ENCODE assay signal across 18 cellular contexts in the genomic region with DNA sequence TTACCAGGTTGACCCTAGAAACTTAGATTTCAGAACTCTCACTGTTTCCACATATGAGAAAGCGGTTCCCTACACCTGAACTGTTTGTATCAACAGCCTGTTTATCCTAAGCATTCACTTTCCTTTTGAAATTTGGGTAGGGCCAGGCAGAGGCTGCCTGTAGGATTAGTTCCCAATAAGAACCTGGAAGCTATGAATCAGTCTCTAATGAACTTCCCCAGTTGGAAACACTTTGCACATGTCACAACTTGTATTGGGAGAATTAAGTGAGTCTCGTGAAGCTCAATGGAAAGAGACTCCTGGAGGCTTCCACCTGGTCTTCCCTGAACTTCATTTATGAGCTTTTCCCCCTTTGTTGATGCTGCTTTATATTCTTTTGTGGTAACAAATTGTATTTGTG.
DNase-seq lines count a peak whose midpoint lies in the region; ATAC-seq, FAIRE-seq and TF ChIP-seq lines count a peak whose summit lies in the region.
"Had no signal": no experiment of that assay in that cellular context is flagged by ENCODE, and none has a peak within 500 bp of the region (broad histone marks: within the 10 kb centered on the region; RNA-seq: fewer than 3 reads in every experiment).

No MANE protein-coding gene starts in this region.

- TF ChIP-seq POLR2A in breast epithelium (IDR thresholded peaks at IDR 0.05) = no peak

- H3K27ac ChIP-seq in breast epithelium = no peak overlapping the region
- no peak overlapping the region for H3K27ac ChIP-seq in right cardiac atrium (ENCODE audit: low read length)

- H3K4me3 Mint-ChIP-seq in MCF 10A (ENCODE audit: unreplicated experiment) = peak overlapping the region; percentile 22
- H3K4me3 Mint-ChIP-seq in activated CD8-positive, alpha-beta T cell treated with anti-CD3 and anti-CD28 coated beads for 36 hours = no peak overlapping the region
- H3K4me3 Mint-ChIP-seq: B cell; CD4-positive, alpha-beta T cell had no signal

- no peaks in the 10 kb centered on the region for H3K27me3 Mint-ChIP-seq in MCF 10A (ENCODE audit: insufficient read depth, unreplicated experiment)
- no peaks in the 10 kb centered on the region for H3K27me3 Mint-ChIP-seq in activated CD8-positive, alpha-beta T cell treated with anti-CD3 and anti-CD28 coated beads for 36 hours
- H3K27me3 Mint-ChIP-seq: CD4-positive, alpha-beta T cell had no signal

- WGBS in right cardiac atrium = 70% methylated on average over 2 of the region's 2 CpGs

- no peaks in the 10 kb centered on the region for H3K4me1 ChIP-seq in breast epithelium
- peaks cover 3% of the 10 kb centered on the region for H3K4me1 ChIP-seq in right cardiac atrium (ENCODE audit: control insufficient read depth, insufficient read depth, low read length)

- no peaks in the 10 kb centered on the region for H3K27me3 ChIP-seq in breast epithelium
- H3K27me3 ChIP-seq in bronchial epithelial cell (ENCODE audit: control insufficient read depth, insufficient read depth, low read length) = no peaks in the 10 kb centered on the region
- H3K27me3 ChIP-seq in right cardiac atrium (ENCODE audit: control insufficient read depth, insufficient read depth) = no peaks in the 10 kb centered on the region

- peaks cover 5% of the 10 kb centered on the region for H3K9me3 Mint-ChIP-seq in MCF 10A (ENCODE audit: unreplicated experiment)
- H3K9me3 Mint-ChIP-seq in activated CD8-positive, alpha-beta T cell treated with anti-CD3 and anti-CD28 coated beads for 36 hours = peaks cover 2% of the 10 kb centered on the region
- H3K9me3 Mint-ChIP-seq: CD4-positive, alpha-beta T cell had no signal

- no peaks in the 10 kb centered on the region for H3K9me3 ChIP-seq in breast epithelium
- H3K9me3 ChIP-seq in right cardiac atrium (ENCODE audit: control insufficient read depth, low read length) = no peaks in the 10 kb centered on the region

- no peak overlapping the region for H3K4me3 ChIP-seq in breast epithelium
- H3K4me3 ChIP-seq in bronchial epithelial cell (ENCODE audit: low read depth, low read length) = no peak overlapping the region
- H3K4me3 ChIP-seq in right cardiac atrium (ENCODE audit: low read length) = no peak overlapping the region

- TF ChIP-seq CTCF in MCF 10A (IDR thresholded peaks at IDR 0.05; ENCODE audit: unreplicated experiment) = no peak
- TF ChIP-seq CTCF in breast epithelium (IDR thresholded peaks at IDR 0.05) = no peak
- TF ChIP-seq CTCF in bronchial epithelial cell (IDR thresholded peaks at IDR 0.05; ENCODE audit: insufficient read depth, low read length, severe bottlenecking) = no peak
- no peak for TF ChIP-seq CTCF in activated CD8-positive, alpha-beta T cell treated with anti-CD3 and anti-CD28 coated beads for 36 hours (IDR thresholded peaks at IDR 0.05)

- FAIRE-seq in bronchial epithelial cell (lab: Jason Lieb, UNC) = peak; percentile 97
- FAIRE-seq: GM12892 had no signal

- H3K36me3 Mint-ChIP-seq in MCF 10A (ENCODE audit: insufficient read depth, unreplicated experiment) = no peaks in the 10 kb centered on the region
- no peaks in the 10 kb centered on the region for H3K36me3 Mint-ChIP-seq in activated CD8-positive, alpha-beta T cell treated with anti-CD3 and anti-CD28 coated beads for 36 hours (ENCODE audit: low read depth)

- no TSS peak for BruUV-seq in MCF 10A (replicated peaks; lab: Mats Ljungman, UMichigan)

- POLR2A ChIA-PET in MCF 10A (lab: Yijun Ruan, JAX) = interaction anchor here (0.6 to 1.5 kb wide), 7 partner anchors 11 to 595 kb away, joined by 3 to 4 read pairs (median 3); no protein-coding TSS in a partner anchor
- POLR2A ChIA-PET in activated CD8-positive, alpha-beta T cell treated with anti-CD3 and anti-CD28 coated beads for 36 hours (lab: Charles Lee) = no interaction called here

- H3K4me1 Mint-ChIP-seq in MCF 10A (ENCODE audit: insufficient read depth, unreplicated experiment) = peaks cover 36% of the 10 kb centered on the region
- H3K4me1 Mint-ChIP-seq in activated CD8-positive, alpha-beta T cell treated with anti-CD3 and anti-CD28 coated beads for 36 hours (ENCODE audit: low read depth) = no peaks in the 10 kb centered on the region
- H3K4me1 Mint-ChIP-seq: B cell had no signal

- DNase-seq in MCF 10A (ENCODE audit: unreplicated experiment) (peak; percentile 48), breast epithelium (ENCODE audit: low spot score in 2 of 2) (no peak), bronchial epithelial cell (ENCODE audit: low read depth) (peak; percentile 95), right cardiac atrium (no peak), DMS53 (lab: John Stamatoyannopoulos, UW) (no peak)
- DNase-seq in activated CD8-positive, alpha-beta T cell treated with anti-CD3 and anti-CD28 coated beads for 36 hours = no peak
- DNase-seq: ACHN; C1 segment of cervical spinal cord; Calu3; CD4-positive, alpha-beta T cell; DMS 273 treated with DMSO at 0.1 percent for 48 hours; DMS79; IMR-90 had no signal

- H3K27ac Mint-ChIP-seq in MCF 10A (ENCODE audit: low read depth, unreplicated experiment) = peak overlapping the region; percentile 55
- H3K27ac Mint-ChIP-seq in activated CD8-positive, alpha-beta T cell treated with anti-CD3 and anti-CD28 coated beads for 36 hours = no peak overlapping the region
- H3K27ac Mint-ChIP-seq: B cell; CD4-positive, alpha-beta T cell had no signal

- peak; percentile 85 for ATAC-seq in esophagus mucosa
- no peak for ATAC-seq in activated CD8-positive, alpha-beta T cell treated with anti-CD3 and anti-CD28 coated beads for 36 hours
- no peak for ATAC-seq in GM21367 (IDR thresholded peaks at IDR 0.05; ENCODE audit: unreplicated experiment)
- ATAC-seq in right cardiac atrium = no peak
- ATAC-seq: HCT116 had no signal

- CTCF ChIA-PET in MCF 10A (lab: Yijun Ruan, JAX) = interaction anchor here (0.6 to 0.8 kb wide), 2 partner anchors 61 to 181 kb away, joined by 3 read pairs; no protein-coding TSS in a partner anchor
- CTCF ChIA-PET in activated CD8-positive, alpha-beta T cell treated with anti-CD3 and anti-CD28 coated beads for 36 hours (lab: Charles Lee) = no interaction called here

- intact Hi-C loops in MCF 10A (cut with micrococcal nuclease) = loop anchor here (5.0 kb wide), 2 partner anchors 62 to 252 kb away; no protein-coding TSS in a partner anchor
- intact Hi-C loops in breast epithelium (cut with DNase I; ENCODE audit: low total_unique reads) = no loop called here
- intact Hi-C loops in activated CD8-positive, alpha-beta T cell treated with anti-CD3 and anti-CD28 coated beads for 36 hours (cut with micrococcal nuclease) = no loop called here
- intact Hi-C loops in right cardiac atrium (cut with DNase I) = no loop called here

- H3K36me3 ChIP-seq in breast epithelium = no peaks in the 10 kb centered on the region
- H3K36me3 ChIP-seq in bronchial epithelial cell (ENCODE audit: control insufficient read depth, insufficient read depth, low read length) = no peaks in the 10 kb centered on the region

Comparison
In these comparisons a context has a peak if more than half of its experiments do, and no peak if none do; other contexts are left out.
1. DNase-seq: peak in MCF 10A (single experiment) and bronchial epithelial cell (single experiment); none in breast epithelium (0 of 2), activated CD8-positive, alpha-beta T cell treated with anti-CD3 and anti-CD28 coated beads for 36 hours (single experiment), right cardiac atrium (0 of 3) and DMS53 (single experiment).